1 cellular context compared by ENCODE assay signal in the genomic region with DNA sequence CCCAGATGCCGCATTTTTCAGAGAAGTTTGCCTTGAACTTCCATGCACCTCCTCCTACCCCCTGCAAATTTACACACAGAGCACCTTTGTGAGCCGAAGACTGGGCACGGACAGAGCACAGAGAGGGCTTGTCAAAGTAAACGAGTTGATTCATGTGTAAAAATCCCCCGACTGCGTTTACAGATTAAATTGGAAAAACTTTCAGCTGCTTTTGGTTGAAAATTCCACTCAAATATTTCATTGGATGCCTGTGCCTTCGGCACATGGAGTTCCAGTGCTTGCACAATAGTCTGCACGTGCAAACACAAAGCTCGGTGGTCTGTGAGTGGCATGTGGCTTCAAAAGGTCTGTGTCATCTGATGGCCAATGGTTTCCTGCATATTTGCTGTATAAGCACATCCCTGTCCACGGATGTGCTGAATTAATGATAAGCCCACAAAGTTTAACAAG.
TF ChIP-seq lines count a peak whose summit lies in the region.

No MANE protein-coding gene starts in this region.

TF ChIP-seq in HepG2, 621 proteins besides CTCF, POLR2A, EP300 and RAD21 (continued from another document):
- TF ChIP-seq, protein P1, sequence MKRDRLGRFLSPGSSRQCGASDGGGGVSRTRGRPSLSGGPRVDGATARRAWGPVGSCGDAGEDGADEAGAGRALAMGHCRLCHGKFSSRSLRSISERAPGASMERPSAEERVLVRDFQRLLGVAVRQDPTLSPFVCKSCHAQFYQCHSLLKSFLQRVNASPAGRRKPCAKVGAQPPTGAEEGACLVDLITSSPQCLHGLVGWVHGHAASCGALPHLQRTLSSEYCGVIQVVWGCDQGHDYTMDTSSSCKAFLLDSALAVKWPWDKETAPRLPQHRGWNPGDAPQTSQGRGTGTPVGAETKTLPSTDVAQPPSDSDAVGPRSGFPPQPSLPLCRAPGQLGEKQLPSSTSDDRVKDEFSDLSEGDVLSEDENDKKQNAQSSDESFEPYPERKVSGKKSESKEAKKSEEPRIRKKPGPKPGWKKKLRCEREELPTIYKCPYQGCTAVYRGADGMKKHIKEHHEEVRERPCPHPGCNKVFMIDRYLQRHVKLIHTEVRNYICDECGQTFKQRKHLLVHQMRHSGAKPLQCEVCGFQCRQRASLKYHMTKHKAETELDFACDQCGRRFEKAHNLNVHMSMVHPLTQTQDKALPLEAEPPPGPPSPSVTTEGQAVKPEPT (CRISPR knock-in tag; IDR thresholded peaks at IDR 0.05; ENCODE audit: low read depth) = no peak
- TF ChIP-seq TEAD3 (CRISPR knock-in tag; optimal IDR thresholded peaks at IDR 0.05; ENCODE audit: borderline replicate concordance) (no peak), SALL1 (CRISPR knock-in tag; IDR thresholded peaks at IDR 0.05) (0 out of 2 replicates have a peak, but pooled peaks have one; percentile 22), ZNF34 (CRISPR knock-in tag; IDR thresholded peaks at IDR 0.05; ENCODE audit: borderline replicate concordance) (no peak), SOX13 (IDR thresholded peaks at IDR 0.05) (no peak), SOX13 (CRISPR knock-in tag; conservative IDR thresholded peaks at IDR 0.05 in 1 of 2, IDR thresholded peaks at IDR 0.05 in 1 of 2) (peak in 1 of 2 experiments; percentile 66; a peak in 1 of 4 replicates), POLR2G (IDR thresholded peaks at IDR 0.05; ENCODE audit: low read depth, low read length) (no peak), MAFK (conservative IDR thresholded peaks at IDR 0.05 in 1 of 2, IDR thresholded peaks at IDR 0.05 in 1 of 2; ENCODE audit: low read length in 2 of 2) (peak; percentile 66 to 74), ETV5 (CRISPR knock-in tag; IDR thresholded peaks at IDR 0.05; ENCODE audit: borderline replicate concordance) (no peak), ADNP (CRISPR knock-in tag; IDR thresholded peaks at IDR 0.05) (no peak), TAF15 (IDR thresholded peaks at IDR 0.05; ENCODE audit: low read depth, low read length, poor library complexity, severe bottlenecking) (no peak), ZNF543 (CRISPR knock-in tag; IDR thresholded peaks at IDR 0.05) (no peak), ZMYM4 (CRISPR knock-in tag; IDR thresholded peaks at IDR 0.05) (peak; percentile 62), NFRKB (IDR thresholded peaks at IDR 0.05) (no peak), SOX5 (CRISPR knock-in tag; IDR thresholded peaks at IDR 0.05; ENCODE audit: borderline replicate concordance) (peak; percentile 36; the same call in 1 of the 2 replicates), BORCS8-MEF2B (CRISPR knock-in tag; IDR thresholded peaks at IDR 0.05) (no peak), ZNF644 (CRISPR knock-in tag; IDR thresholded peaks at IDR 0.05; ENCODE audit: low read depth) (peak; percentile 51), BHLHE40 (IDR thresholded peaks at IDR 0.05; ENCODE audit: low read length) (peak; percentile 94), ZNF501 (CRISPR knock-in tag; IDR thresholded peaks at IDR 0.05) (no peak), ZNF629 (CRISPR knock-in tag; conservative IDR thresholded peaks at IDR 0.05) (no peak), CEBPB (IDR thresholded peaks at IDR 0.05; ENCODE audit: borderline replicate concordance, low read depth, low read length) (peak; percentile 82), MAFF (IDR thresholded peaks at IDR 0.05; ENCODE audit: low read depth, low read length) (peak; percentile 63), PAWR (CRISPR knock-in tag; IDR thresholded peaks at IDR 0.05; ENCODE audit: borderline replicate concordance) (no peak), SOX6 (IDR thresholded peaks at IDR 0.05) (no peak), SOX6 (CRISPR knock-in tag; IDR thresholded peaks at IDR 0.05) (peak; percentile 45; the same call in 1 of the 2 replicates)
- TF ChIP-seq, protein P2, sequence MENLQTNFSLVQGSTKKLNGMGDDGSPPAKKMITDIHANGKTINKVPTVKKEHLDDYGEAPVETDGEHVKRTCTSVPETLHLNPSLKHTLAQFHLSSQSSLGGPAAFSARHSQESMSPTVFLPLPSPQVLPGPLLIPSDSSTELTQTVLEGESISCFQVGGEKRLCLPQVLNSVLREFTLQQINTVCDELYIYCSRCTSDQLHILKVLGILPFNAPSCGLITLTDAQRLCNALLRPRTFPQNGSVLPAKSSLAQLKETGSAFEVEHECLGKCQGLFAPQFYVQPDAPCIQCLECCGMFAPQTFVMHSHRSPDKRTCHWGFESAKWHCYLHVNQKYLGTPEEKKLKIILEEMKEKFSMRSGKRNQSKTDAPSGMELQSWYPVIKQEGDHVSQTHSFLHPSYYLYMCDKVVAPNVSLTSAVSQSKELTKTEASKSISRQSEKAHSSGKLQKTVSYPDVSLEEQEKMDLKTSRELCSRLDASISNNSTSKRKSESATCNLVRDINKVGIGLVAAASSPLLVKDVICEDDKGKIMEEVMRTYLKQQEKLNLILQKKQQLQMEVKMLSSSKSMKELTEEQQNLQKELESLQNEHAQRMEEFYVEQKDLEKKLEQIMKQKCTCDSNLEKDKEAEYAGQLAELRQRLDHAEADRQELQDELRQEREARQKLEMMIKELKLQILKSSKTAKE (CRISPR knock-in tag; IDR thresholded peaks at IDR 0.05; ENCODE audit: borderline replicate concordance) = no peak
- TF ChIP-seq, protein P3, sequence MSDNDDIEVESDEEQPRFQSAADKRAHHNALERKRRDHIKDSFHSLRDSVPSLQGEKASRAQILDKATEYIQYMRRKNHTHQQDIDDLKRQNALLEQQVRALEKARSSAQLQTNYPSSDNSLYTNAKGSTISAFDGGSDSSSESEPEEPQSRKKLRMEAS (IDR thresholded peaks at IDR 0.05) = peak; percentile 36; the same call in 1 of the 2 replicates
- TF ChIP-seq, protein P4, sequence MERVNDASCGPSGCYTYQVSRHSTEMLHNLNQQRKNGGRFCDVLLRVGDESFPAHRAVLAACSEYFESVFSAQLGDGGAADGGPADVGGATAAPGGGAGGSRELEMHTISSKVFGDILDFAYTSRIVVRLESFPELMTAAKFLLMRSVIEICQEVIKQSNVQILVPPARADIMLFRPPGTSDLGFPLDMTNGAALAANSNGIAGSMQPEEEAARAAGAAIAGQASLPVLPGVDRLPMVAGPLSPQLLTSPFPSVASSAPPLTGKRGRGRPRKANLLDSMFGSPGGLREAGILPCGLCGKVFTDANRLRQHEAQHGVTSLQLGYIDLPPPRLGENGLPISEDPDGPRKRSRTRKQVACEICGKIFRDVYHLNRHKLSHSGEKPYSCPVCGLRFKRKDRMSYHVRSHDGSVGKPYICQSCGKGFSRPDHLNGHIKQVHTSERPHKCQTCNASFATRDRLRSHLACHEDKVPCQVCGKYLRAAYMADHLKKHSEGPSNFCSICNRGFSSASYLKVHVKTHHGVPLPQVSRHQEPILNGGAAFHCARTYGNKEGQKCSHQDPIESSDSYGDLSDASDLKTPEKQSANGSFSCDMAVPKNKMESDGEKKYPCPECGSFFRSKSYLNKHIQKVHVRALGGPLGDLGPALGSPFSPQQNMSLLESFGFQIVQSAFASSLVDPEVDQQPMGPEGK (CRISPR knock-in tag; IDR thresholded peaks at IDR 0.05) = no peak
- TF ChIP-seq, protein P5, sequence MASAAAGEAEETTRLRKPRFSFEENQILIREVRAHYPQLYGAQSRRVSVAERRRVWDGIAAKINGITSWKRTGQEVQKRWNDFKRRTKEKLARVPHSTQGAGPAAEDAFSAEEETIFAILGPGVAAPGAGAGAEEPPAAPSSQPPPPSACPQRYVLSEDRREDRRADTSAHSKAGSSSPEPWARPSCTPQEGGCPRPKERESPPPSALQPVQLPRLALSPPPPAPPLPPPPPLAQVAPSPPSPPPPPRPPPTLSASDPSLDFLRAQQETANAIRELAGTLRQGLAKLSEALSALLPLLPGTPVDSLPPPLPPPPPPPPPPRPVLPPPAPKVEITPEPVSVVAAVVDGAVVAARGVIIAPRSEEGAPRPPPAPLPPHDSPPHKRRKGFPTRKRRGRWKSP (CRISPR knock-in tag; IDR thresholded peaks at IDR 0.05) = no peak
TF ChIP-seq in HepG2: peak in this region for 14.
